Comparison of ENCODE assay signal across 8 cellular contexts in genomic region chr7:87058739-87059524, GRCh38. TPM values are rescaled to one million over a fixed set of nuclear protein-coding genes. Genes with fewer than 3 reads are reported as not detected.
DNase-seq lines count a peak whose midpoint lies in the region; ATAC-seq and TF ChIP-seq lines count a peak whose summit lies in the region.

No MANE protein-coding gene starts in this region.

- H3K27ac Mint-ChIP-seq in stimulated activated naive CD8-positive, alpha-beta T cell treated with anti-CD3 and anti-CD28 coated beads, Interleukin-15, Interleukin-2, amounts not matched to agents 100 ng/mL and 50 ng/mL, for 24 hours: no peak overlapping the region

- ATAC-seq in GM19372 (IDR thresholded peaks at IDR 0.05; ENCODE audit: low read depth, unreplicated experiment) (peak; percentile 46), HG03457 (IDR thresholded peaks at IDR 0.05; ENCODE audit: unreplicated experiment) (peak; percentile 43), SK-N-SH treated with all-trans-retinoic acid at 6 μM for 48 hours (peak; percentile 64), right lobe of liver (peak in 2 of 4 donors; percentile 38), left lobe of liver (no peak)

- H3K4me1 Mint-ChIP-seq in stimulated activated naive CD8-positive, alpha-beta T cell treated with anti-CD3 and anti-CD28 coated beads, Interleukin-15, Interleukin-2, amounts not matched to agents 100 ng/mL and 50 ng/mL, for 24 hours (ENCODE audit: low read depth): peaks cover 16% of the 10 kb centered on the region

- H3K27me3 ChIP-seq in right lobe of liver: no peaks in the 10 kb centered on the region

- TF ChIP-seq POLR2A in right lobe of liver (IDR thresholded peaks at IDR 0.05): no peak

- H3K9me3 Mint-ChIP-seq in stimulated activated naive CD8-positive, alpha-beta T cell treated with anti-CD3 and anti-CD28 coated beads, Interleukin-15, Interleukin-2, amounts not matched to agents 100 ng/mL and 50 ng/mL, for 24 hours: no peaks in the 10 kb centered on the region

- intact Hi-C loops in right lobe of liver (cut with DNase I): no loop called here

- H3K27ac ChIP-seq in right lobe of liver: no peak overlapping the region

- H3K27me3 Mint-ChIP-seq in stimulated activated naive CD8-positive, alpha-beta T cell treated with anti-CD3 and anti-CD28 coated beads, Interleukin-15, Interleukin-2, amounts not matched to agents 100 ng/mL and 50 ng/mL, for 24 hours: peaks cover 13% of the 10 kb centered on the region

- no peaks in the 10 kb centered on the region for H3K9me3 ChIP-seq in right lobe of liver

- peaks cover 0 to 5% (median 0%) of the 10 kb centered on the region in 4 donors for H3K4me1 ChIP-seq in right lobe of liver

- peak overlapping the region; percentile 21 to 54 (median 23) for H3K4me3 ChIP-seq in right lobe of liver

- peak overlapping the region; percentile 82 for H3K4me3 Mint-ChIP-seq in stimulated activated naive CD8-positive, alpha-beta T cell treated with anti-CD3 and anti-CD28 coated beads, Interleukin-15, Interleukin-2, amounts not matched to agents 100 ng/mL and 50 ng/mL, for 24 hours

- H3K36me3 ChIP-seq in right lobe of liver: no peaks in the 10 kb centered on the region

- WGBS in right lobe of liver (ENCODE audit: insufficient coverage, low coverage, low lambda C conversion rate, missing lambda C conversion rate): 5% methylated on average over 25 of the region's 40 CpGs

- no peaks in the 10 kb centered on the region for H3K36me3 Mint-ChIP-seq in stimulated activated naive CD8-positive, alpha-beta T cell treated with anti-CD3 and anti-CD28 coated beads, Interleukin-15, Interleukin-2, amounts not matched to agents 100 ng/mL and 50 ng/mL, for 24 hours (ENCODE audit: low read depth)

- no peak for TF ChIP-seq CTCF in right lobe of liver (IDR thresholded peaks at IDR 0.05)

- DNase-seq in COR-L47 (lab: John Stamatoyannopoulos, UW) (peak; percentile 56), cerebellum (ENCODE audit: low spot score) (peak; percentile 45), right lobe of liver (peak in 1 of 3 donors; percentile 54), left lobe of liver (ENCODE audit: low spot score) (no peak)

TF ChIP-seq in SK-N-SH treated with all-trans-retinoic acid at 6 μM for 48 hours, 23 proteins besides CTCF, POLR2A, EP300 and RAD21:
- TF ChIP-seq, protein P1, sequence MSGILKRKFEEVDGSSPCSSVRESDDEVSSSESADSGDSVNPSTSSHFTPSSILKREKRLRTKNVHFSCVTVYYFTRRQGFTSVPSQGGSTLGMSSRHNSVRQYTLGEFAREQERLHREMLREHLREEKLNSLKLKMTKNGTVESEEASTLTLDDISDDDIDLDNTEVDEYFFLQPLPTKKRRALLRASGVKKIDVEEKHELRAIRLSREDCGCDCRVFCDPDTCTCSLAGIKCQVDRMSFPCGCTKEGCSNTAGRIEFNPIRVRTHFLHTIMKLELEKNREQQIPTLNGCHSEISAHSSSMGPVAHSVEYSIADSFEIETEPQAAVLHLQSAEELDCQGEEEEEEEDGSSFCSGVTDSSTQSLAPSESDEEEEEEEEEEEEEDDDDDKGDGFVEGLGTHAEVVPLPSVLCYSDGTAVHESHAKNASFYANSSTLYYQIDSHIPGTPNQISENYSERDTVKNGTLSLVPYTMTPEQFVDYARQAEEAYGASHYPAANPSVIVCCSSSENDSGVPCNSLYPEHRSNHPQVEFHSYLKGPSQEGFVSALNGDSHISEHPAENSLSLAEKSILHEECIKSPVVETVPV (CRISPR knock-in tag; IDR thresholded peaks at IDR 0.05): no peak
- TF ChIP-seq, protein P2, sequence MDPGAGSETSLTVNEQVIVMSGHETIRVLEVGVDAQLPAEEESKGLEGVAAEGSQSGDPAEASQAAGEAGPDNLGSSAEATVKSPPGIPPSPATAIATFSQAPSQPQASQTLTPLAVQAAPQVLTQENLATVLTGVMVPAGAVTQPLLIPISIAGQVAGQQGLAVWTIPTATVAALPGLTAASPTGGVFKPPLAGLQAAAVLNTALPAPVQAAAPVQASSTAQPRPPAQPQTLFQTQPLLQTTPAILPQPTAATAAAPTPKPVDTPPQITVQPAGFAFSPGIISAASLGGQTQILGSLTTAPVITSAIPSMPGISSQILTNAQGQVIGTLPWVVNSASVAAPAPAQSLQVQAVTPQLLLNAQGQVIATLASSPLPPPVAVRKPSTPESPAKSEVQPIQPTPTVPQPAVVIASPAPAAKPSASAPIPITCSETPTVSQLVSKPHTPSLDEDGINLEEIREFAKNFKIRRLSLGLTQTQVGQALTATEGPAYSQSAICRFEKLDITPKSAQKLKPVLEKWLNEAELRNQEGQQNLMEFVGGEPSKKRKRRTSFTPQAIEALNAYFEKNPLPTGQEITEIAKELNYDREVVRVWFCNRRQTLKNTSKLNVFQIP (CRISPR knock-in tag; IDR thresholded peaks at IDR 0.05; ENCODE audit: borderline replicate concordance, low read depth): no peak
- TF ChIP-seq ZC3H10 (CRISPR knock-in tag; IDR thresholded peaks at IDR 0.05) (no peak), TOX (CRISPR knock-in tag; IDR thresholded peaks at IDR 0.05; ENCODE audit: borderline replicate concordance) (no peak), ZNF565 (CRISPR knock-in tag; conservative IDR thresholded peaks at IDR 0.05; ENCODE audit: low read depth) (no peak)

RNA-seq across cellular contexts. Expression of gene ELAPOR2, which starts 0.5 kb away (rescaled TPM):
- total RNA-seq in cerebellum: 41.9 TPM
- total RNA-seq in right lobe of liver: 1 to 10 TPM in 5 of 6 experiments, under 1 TPM in 1; 0.70 to 3.2 (median 1.2) TPM
- total RNA-seq in left lobe of liver: 0.75 TPM

Comparison
In these comparisons a context has a peak if more than half of its experiments do, and no peak if none do; other contexts are left out.
1. RNA of gene ELAPOR2, which starts 0.5 kb away (total RNA-seq): 41.9 TPM in cerebellum (single experiment); 0.70 to 3.2 TPM in right lobe of liver and 0.75 TPM in left lobe of liver (single experiment); every median in the first group is over 10 times any median in the second.